Comparison of ENCODE assay signal across 21 cellular contexts in genomic region chrX:108640817-108641216, GRCh38.
DNase-seq lines count a peak whose midpoint lies in the region; ATAC-seq, FAIRE-seq and TF ChIP-seq lines count a peak whose summit lies in the region.
"Had no signal": no experiment of that assay in that cellular context is flagged by ENCODE, and none has a peak within 500 bp of the region (broad histone marks: within the 10 kb centered on the region; RNA-seq: fewer than 3 reads in every experiment).

No MANE protein-coding gene starts in this region.

- no peaks in the 10 kb centered on the region for H3K4me1 Mint-ChIP-seq in stimulated activated effector memory CD8-positive, alpha-beta T cell treated with anti-CD3 and anti-CD28 coated beads, Interleukin-12 subunit alpha, Interleukin-12 subunit beta, amount 100 ng/mL, for 72 hours
- H3K4me1 Mint-ChIP-seq: CD14-positive monocyte, IgD-negative memory B cell had no signal

- DNase-seq in GM12892 (ENCODE audit: insufficient read length) (no peak), cardiac septum (ENCODE audit: low spot score) (no peak), thyroid gland (no peak), LoVo (ENCODE audit: low spot score) (no peak)
- no peak for DNase-seq in stimulated activated effector memory CD8-positive, alpha-beta T cell treated with anti-CD3 and anti-CD28 coated beads, Interleukin-12 subunit alpha, Interleukin-12 subunit beta, amount 100 ng/mL, for 72 hours (ENCODE audit: low spot score in 2 of 2)
- DNase-seq: CD8-positive, alpha-beta T cell; COR-L47; DMS153; DMS79 treated with DMSO at 0.1 percent for 48 hours; EL; GM23248; KG1 had no signal

- intact Hi-C loops in cardiac septum (cut with DNase I) (no loop called here), thyroid gland (cut with DNase I) (no loop called here)

- no peaks in the 10 kb centered on the region for H3K9me3 ChIP-seq in thyroid gland

- no peaks in the 10 kb centered on the region for H3K4me1 ChIP-seq in thyroid gland

- no peak overlapping the region for H3K4me3 ChIP-seq in thyroid gland (replicated peaks in 1 of 3)
- H3K4me3 ChIP-seq: GM23248 had no signal

- no peak overlapping the region for H3K4me3 Mint-ChIP-seq in stimulated activated effector memory CD8-positive, alpha-beta T cell treated with anti-CD3 and anti-CD28 coated beads, Interleukin-12 subunit alpha, Interleukin-12 subunit beta, amount 100 ng/mL, for 72 hours
- H3K4me3 Mint-ChIP-seq: CD14-positive monocyte; CD8-positive, alpha-beta T cell; IgD-negative memory B cell had no signal

- H3K36me3 ChIP-seq in thyroid gland: no peaks in the 10 kb centered on the region

- no peak overlapping the region for H3K27ac ChIP-seq in thyroid gland
- H3K27ac ChIP-seq: 22Rv1, GM23248 had no signal

- no peak for TF ChIP-seq POLR2A in GM12892 (IDR thresholded peaks at IDR 0.05; ENCODE audit: low read depth, low read length)
- no peak for TF ChIP-seq POLR2A in thyroid gland (IDR thresholded peaks at IDR 0.05)

- H3K36me3 Mint-ChIP-seq in stimulated activated effector memory CD8-positive, alpha-beta T cell treated with anti-CD3 and anti-CD28 coated beads, Interleukin-12 subunit alpha, Interleukin-12 subunit beta, amount 100 ng/mL, for 72 hours: no peaks in the 10 kb centered on the region
- H3K36me3 Mint-ChIP-seq: CD14-positive monocyte; CD8-positive, alpha-beta T cell; IgD-negative memory B cell had no signal

- peak; percentile 40 for FAIRE-seq in GM12892 (lab: Jason Lieb, UNC)
- peak; percentile 41 for FAIRE-seq in endometrium (lab: Jason Lieb, UNC)
- FAIRE-seq: D721Med, G401.6, H54 had no signal

- peak; percentile 55 for ATAC-seq in GM18870 (IDR thresholded peaks at IDR 0.05; ENCODE audit: unreplicated experiment)
- ATAC-seq in HG03469 (IDR thresholded peaks at IDR 0.05; ENCODE audit: unreplicated experiment): peak; percentile 48
- ATAC-seq in stimulated activated effector memory CD8-positive, alpha-beta T cell treated with anti-CD3 and anti-CD28 coated beads, Interleukin-12 subunit alpha, Interleukin-12 subunit beta, amount 100 ng/mL, for 72 hours: no peak
- ATAC-seq: CD8-positive, alpha-beta T cell had no signal

- no peaks in the 10 kb centered on the region for H3K27me3 ChIP-seq in thyroid gland

- TF ChIP-seq CTCF in thyroid gland (IDR thresholded peaks at IDR 0.05): no peak

- H3K27ac Mint-ChIP-seq in stimulated activated effector memory CD8-positive, alpha-beta T cell treated with anti-CD3 and anti-CD28 coated beads, Interleukin-12 subunit alpha, Interleukin-12 subunit beta, amount 100 ng/mL, for 72 hours: no peak overlapping the region
- H3K27ac Mint-ChIP-seq: CD14-positive monocyte; CD8-positive, alpha-beta T cell; IgD-negative memory B cell had no signal

- H3K9me3 Mint-ChIP-seq in stimulated activated effector memory CD8-positive, alpha-beta T cell treated with anti-CD3 and anti-CD28 coated beads, Interleukin-12 subunit alpha, Interleukin-12 subunit beta, amount 100 ng/mL, for 72 hours: peaks cover 5% of the 10 kb centered on the region
